2 cellular contexts compared by ENCODE assay signal in the genomic region with DNA sequence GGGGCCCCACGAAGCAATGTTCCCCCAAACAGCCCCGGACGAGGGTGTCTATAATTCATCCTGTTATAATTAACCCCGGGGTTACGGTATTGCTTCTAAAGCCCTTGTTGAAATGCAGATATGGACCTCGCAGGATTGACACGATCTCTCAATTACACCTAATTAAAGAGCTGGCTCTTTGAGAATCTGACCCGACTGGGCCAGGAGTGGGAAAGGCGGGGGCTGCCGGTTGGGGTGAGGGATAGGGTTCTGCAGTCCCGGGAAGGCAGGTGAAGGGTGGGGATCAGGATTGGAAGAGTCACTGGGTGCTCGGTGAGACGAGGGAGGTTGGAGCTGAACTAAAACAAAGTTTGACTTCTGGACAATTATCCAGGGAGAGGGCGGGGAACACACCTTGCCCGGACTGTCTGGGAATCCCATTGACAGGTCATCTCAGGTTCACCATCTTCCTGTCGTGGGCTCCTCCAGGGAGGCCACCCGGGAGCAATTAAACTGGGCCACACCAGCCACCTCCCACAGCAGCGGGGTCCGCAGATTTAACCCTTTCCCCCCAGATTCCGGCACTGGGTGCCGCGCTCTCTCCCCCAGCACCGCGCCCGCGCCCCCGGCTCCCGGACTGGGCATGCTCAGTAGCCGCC.
TF ChIP-seq lines count a peak whose summit lies in the region.

No MANE protein-coding gene starts in this region.

TF ChIP-seq in GM12878, 131 proteins besides CTCF, POLR2A, EP300 and RAD21 (continues in another document):
- TF ChIP-seq, protein P1, sequence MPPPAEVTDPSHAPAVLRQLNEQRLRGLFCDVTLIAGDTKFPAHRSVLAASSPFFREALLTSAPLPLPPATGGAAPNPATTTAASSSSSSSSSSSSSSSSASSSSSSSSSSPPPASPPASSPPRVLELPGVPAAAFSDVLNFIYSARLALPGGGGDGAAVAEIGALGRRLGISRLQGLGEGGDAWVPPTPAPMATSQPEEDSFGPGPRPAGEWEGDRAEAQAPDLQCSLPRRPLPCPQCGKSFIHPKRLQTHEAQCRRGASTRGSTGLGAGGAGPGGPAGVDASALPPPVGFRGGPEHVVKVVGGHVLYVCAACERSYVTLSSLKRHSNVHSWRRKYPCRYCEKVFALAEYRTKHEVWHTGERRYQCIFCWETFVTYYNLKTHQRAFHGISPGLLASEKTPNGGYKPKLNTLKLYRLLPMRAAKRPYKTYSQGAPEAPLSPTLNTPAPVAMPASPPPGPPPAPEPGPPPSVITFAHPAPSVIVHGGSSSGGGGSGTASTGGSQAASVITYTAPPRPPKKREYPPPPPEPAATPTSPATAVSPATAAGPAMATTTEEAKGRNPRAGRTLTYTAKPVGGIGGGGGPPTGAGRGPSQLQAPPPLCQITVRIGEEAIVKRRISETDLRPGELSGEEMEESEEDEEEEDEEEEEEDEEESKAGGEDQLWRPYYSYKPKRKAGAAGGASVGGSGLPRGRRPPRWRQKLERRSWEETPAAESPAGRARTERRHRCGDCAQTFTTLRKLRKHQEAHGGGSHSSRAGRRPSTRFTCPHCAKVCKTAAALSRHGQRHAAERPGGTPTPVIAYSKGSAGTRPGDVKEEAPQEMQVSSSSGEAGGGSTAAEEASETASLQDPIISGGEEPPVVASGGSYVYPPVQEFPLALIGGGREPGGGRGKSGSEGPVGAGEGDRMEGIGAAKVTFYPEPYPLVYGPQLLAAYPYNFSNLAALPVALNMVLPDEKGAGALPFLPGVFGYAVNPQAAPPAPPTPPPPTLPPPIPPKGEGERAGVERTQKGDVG (CRISPR knock-in tag; IDR thresholded peaks at IDR 0.05): no peak
- TF ChIP-seq SREBF2 (IDR thresholded peaks at IDR 0.05; ENCODE audit: low read length) (no peak), ZNF274 (IDR thresholded peaks at IDR 0.05; ENCODE audit: insufficient read depth, insufficient read length) (no peak), NFIC (IDR thresholded peaks at IDR 0.05; ENCODE audit: low read depth, low read length) (no peak), TCF3 (IDR thresholded peaks at IDR 0.05; ENCODE audit: borderline replicate concordance, insufficient read depth, low read depth, low read length) (no peak), STAT1 (conservative IDR thresholded peaks at IDR 0.05) (no peak), RB1 (IDR thresholded peaks at IDR 0.05; ENCODE audit: borderline replicate concordance) (no peak), KLF5 (IDR thresholded peaks at IDR 0.05; ENCODE audit: partially characterized antibody) (no peak), RELA (IDR thresholded peaks at IDR 0.05; ENCODE audit: borderline replicate concordance, partially characterized antibody) (no peak), RBBP5 (conservative IDR thresholded peaks at IDR 0.05) (no peak), RAD51 (IDR thresholded peaks at IDR 0.05) (no peak), YBX1 (IDR thresholded peaks at IDR 0.05) (no peak)
- TF ChIP-seq, protein P2, sequence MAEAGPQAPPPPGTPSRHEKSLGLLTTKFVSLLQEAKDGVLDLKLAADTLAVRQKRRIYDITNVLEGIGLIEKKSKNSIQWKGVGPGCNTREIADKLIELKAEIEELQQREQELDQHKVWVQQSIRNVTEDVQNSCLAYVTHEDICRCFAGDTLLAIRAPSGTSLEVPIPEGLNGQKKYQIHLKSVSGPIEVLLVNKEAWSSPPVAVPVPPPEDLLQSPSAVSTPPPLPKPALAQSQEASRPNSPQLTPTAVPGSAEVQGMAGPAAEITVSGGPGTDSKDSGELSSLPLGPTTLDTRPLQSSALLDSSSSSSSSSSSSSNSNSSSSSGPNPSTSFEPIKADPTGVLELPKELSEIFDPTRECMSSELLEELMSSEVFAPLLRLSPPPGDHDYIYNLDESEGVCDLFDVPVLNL (IDR thresholded peaks at IDR 0.05; ENCODE audit: low read depth, low read length): no peak
- TF ChIP-seq, protein P3, sequence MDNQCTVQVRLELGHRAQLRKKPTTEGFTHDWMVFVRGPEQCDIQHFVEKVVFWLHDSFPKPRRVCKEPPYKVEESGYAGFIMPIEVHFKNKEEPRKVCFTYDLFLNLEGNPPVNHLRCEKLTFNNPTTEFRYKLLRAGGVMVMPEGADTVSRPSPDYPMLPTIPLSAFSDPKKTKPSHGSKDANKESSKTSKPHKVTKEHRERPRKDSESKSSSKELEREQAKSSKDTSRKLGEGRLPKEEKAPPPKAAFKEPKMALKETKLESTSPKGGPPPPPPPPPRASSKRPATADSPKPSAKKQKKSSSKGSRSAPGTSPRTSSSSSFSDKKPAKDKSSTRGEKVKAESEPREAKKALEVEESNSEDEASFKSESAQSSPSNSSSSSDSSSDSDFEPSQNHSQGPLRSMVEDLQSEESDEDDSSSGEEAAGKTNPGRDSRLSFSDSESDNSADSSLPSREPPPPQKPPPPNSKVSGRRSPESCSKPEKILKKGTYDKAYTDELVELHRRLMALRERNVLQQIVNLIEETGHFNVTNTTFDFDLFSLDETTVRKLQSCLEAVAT (IDR thresholded peaks at IDR 0.05): no peak
- TF ChIP-seq, protein P4, sequence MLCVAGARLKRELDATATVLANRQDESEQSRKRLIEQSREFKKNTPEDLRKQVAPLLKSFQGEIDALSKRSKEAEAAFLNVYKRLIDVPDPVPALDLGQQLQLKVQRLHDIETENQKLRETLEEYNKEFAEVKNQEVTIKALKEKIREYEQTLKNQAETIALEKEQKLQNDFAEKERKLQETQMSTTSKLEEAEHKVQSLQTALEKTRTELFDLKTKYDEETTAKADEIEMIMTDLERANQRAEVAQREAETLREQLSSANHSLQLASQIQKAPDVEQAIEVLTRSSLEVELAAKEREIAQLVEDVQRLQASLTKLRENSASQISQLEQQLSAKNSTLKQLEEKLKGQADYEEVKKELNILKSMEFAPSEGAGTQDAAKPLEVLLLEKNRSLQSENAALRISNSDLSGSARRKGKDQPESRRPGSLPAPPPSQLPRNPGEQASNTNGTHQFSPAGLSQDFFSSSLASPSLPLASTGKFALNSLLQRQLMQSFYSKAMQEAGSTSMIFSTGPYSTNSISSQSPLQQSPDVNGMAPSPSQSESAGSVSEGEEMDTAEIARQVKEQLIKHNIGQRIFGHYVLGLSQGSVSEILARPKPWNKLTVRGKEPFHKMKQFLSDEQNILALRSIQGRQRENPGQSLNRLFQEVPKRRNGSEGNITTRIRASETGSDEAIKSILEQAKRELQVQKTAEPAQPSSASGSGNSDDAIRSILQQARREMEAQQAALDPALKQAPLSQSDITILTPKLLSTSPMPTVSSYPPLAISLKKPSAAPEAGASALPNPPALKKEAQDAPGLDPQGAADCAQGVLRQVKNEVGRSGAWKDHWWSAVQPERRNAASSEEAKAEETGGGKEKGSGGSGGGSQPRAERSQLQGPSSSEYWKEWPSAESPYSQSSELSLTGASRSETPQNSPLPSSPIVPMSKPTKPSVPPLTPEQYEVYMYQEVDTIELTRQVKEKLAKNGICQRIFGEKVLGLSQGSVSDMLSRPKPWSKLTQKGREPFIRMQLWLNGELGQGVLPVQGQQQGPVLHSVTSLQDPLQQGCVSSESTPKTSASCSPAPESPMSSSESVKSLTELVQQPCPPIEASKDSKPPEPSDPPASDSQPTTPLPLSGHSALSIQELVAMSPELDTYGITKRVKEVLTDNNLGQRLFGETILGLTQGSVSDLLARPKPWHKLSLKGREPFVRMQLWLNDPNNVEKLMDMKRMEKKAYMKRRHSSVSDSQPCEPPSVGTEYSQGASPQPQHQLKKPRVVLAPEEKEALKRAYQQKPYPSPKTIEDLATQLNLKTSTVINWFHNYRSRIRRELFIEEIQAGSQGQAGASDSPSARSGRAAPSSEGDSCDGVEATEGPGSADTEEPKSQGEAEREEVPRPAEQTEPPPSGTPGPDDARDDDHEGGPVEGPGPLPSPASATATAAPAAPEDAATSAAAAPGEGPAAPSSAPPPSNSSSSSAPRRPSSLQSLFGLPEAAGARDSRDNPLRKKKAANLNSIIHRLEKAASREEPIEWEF (IDR thresholded peaks at IDR 0.05; ENCODE audit: insufficient replicate concordance, low read depth, low read length): no peak

TF ChIP-seq in HepG2, 621 proteins besides CTCF, POLR2A, EP300 and RAD21:
- no peak for TF ChIP-seq SRF (IDR thresholded peaks at IDR 0.05; ENCODE audit: low read depth, low read length)
- TF ChIP-seq ZNF263 (CRISPR knock-in tag; IDR thresholded peaks at IDR 0.05): 0 out of 2 replicates have a peak, but pooled peaks have one; percentile 12
